In genomic region chr2:39379643-39380524, GRCh38 we compare ENCODE assay signal across 8 cellular contexts.
DNase-seq lines count a peak whose midpoint lies in the region; ATAC-seq and TF ChIP-seq lines count a peak whose summit lies in the region.

No MANE protein-coding gene starts in this region.

- H3K36me3 Mint-ChIP-seq in memory B cell: peaks cover 9% of the 10 kb centered on the region

- H3K9me3 Mint-ChIP-seq in memory B cell: peaks cover 2% of the 10 kb centered on the region

- peak; percentile 16 for DNase-seq in GM04503 (ENCODE audit: low read depth)
- peak; percentile 20 for DNase-seq in HS-27A (ENCODE audit: low read depth)
- DNase-seq in coronary artery (ENCODE audit: low spot score): no peak
- DNase-seq in memory B cell (ENCODE audit: low spot score in 2 of 2): peak in 1 of 2 donors; percentile 33
- DNase-seq in iPS-NIHi7 (ENCODE audit: extremely low spot score): no peak

- no peak overlapping the region for H3K4me3 ChIP-seq in OCI-LY3 (ENCODE audit: low read length)
- peak overlapping the region; percentile 14 for H3K4me3 ChIP-seq in coronary artery

- H3K27ac Mint-ChIP-seq in memory B cell: peak overlapping the region; percentile 77

- H4K20me1 ChIP-seq in OCI-LY3 (ENCODE audit: insufficient read depth, low read length): no peaks in the 10 kb centered on the region

- H3K9me3 ChIP-seq in OCI-LY3 (ENCODE audit: insufficient read depth, low read length): no peaks in the 10 kb centered on the region

- no peak overlapping the region for H2AFZ ChIP-seq in OCI-LY3 (ENCODE audit: low read depth, low read length)

- H3K79me2 ChIP-seq in OCI-LY3 (ENCODE audit: low read length): no peaks in the 10 kb centered on the region

- H3K27me3 Mint-ChIP-seq in memory B cell: no peaks in the 10 kb centered on the region

- H3K4me2 ChIP-seq in OCI-LY3 (ENCODE audit: low read length): no peak overlapping the region

- ATAC-seq in GM21515 (IDR thresholded peaks at IDR 0.05; ENCODE audit: unreplicated experiment): peak; percentile 73
- ATAC-seq in memory B cell (ENCODE audit: low read depth): peak; percentile 39
- ATAC-seq in HG03025 (IDR thresholded peaks at IDR 0.05; ENCODE audit: low FRiP score, unreplicated experiment): no peak

- peaks cover 10% of the 10 kb centered on the region for H3K4me1 ChIP-seq in OCI-LY3 (ENCODE audit: low read length)

- TF ChIP-seq CTCF in OCI-LY3 (IDR thresholded peaks at IDR 0.05; ENCODE audit: low read depth, low read length) (peak; percentile 85), coronary artery (IDR thresholded peaks at IDR 0.05) (peak; percentile 46)

- H3K27ac ChIP-seq in OCI-LY3 (ENCODE audit: low read length) (no peak overlapping the region), coronary artery (peak overlapping the region in 1 of 2 donors; percentile 13)

- H3K4me3 Mint-ChIP-seq in memory B cell: no peak overlapping the region

- no peak overlapping the region for H3K9ac ChIP-seq in OCI-LY3 (ENCODE audit: low read length)

- peaks cover 15% of the 10 kb centered on the region for H3K4me1 Mint-ChIP-seq in memory B cell

- H3K27me3 ChIP-seq in OCI-LY3 (ENCODE audit: low read depth, low read length): no peaks in the 10 kb centered on the region

- H3K36me3 ChIP-seq in OCI-LY3 (replicated peaks; ENCODE audit: low read depth, low read length): no peaks in the 10 kb centered on the region

Comparison
In these comparisons a context has a peak if more than half of its experiments do, and no peak if none do; other contexts are left out.
1. DNase-seq: peak in GM04503 (single experiment) and HS-27A (single experiment); none in coronary artery (single experiment) and iPS-NIHi7 (single experiment).